In genomic region chr4:184506527-184507121, GRCh38 we compare ENCODE assay signal across 9 cellular contexts. TPM values are rescaled to one million over a fixed set of nuclear protein-coding genes. Genes with fewer than 3 reads are reported as not detected.
A peak's percentile ranks its signal among the peaks of the same experiment; 100 is the strongest.
DNase-seq lines count a peak whose midpoint lies in the region; ATAC-seq and TF ChIP-seq lines count a peak whose summit lies in the region.
"Had no signal": no experiment of that assay in that cellular context is flagged by ENCODE, and none has a peak within 500 bp of the region (broad histone marks: within the 10 kb centered on the region; RNA-seq: fewer than 3 reads in every experiment).

No MANE protein-coding gene starts in this region.

- intact Hi-C loops in MCF 10A (cut with micrococcal nuclease) (no loop called here), breast epithelium (cut with DNase I; ENCODE audit: low total_unique reads) (no loop called here), posterior cingulate gyrus (cut with DNase I) (no loop called here)

- H3K27ac Mint-ChIP-seq in MCF 10A (ENCODE audit: low read depth, unreplicated experiment) (no peak overlapping the region), brain (peak overlapping the region in 3 of 5 experiments; percentile 16 to 32 (median 24))
- H3K27ac Mint-ChIP-seq: nephron had no signal

- POLR2A ChIA-PET in MCF 10A (lab: Yijun Ruan, JAX), result no interaction called here

- CTCF ChIA-PET in MCF 10A (lab: Yijun Ruan, JAX), result no interaction called here

- H3K9me3 Mint-ChIP-seq in MCF 10A (ENCODE audit: unreplicated experiment) (no peaks in the 10 kb centered on the region), brain (peaks cover 0 to 13% (median 7%) of the 10 kb centered on the region in 5 experiments)

- H3K4me3 Mint-ChIP-seq in MCF 10A (ENCODE audit: unreplicated experiment) (no peak overlapping the region), brain (no peak overlapping the region)
- H3K4me3 Mint-ChIP-seq: nephron had no signal

- H3K27me3 Mint-ChIP-seq in MCF 10A (ENCODE audit: insufficient read depth, unreplicated experiment) (no peaks in the 10 kb centered on the region), brain (peaks cover 4% of the 10 kb centered on the region)

- H3K36me3 ChIP-seq in breast epithelium, result no peaks in the 10 kb centered on the region

- no peaks in the 10 kb centered on the region for H3K4me1 ChIP-seq in breast epithelium

- BruUV-seq in MCF 10A (replicated peaks; lab: Mats Ljungman, UMichigan), result no TSS peak

- no peak overlapping the region for H3K27ac ChIP-seq in breast epithelium

- H3K27me3 ChIP-seq in breast epithelium, result no peaks in the 10 kb centered on the region

- no peak for TF ChIP-seq POLR2A in breast epithelium (IDR thresholded peaks at IDR 0.05)

- H3K9me3 ChIP-seq in breast epithelium, result no peaks in the 10 kb centered on the region

- peak; percentile 98 for ATAC-seq in HG02642 (IDR thresholded peaks at IDR 0.05; ENCODE audit: poor library complexity, unreplicated experiment)

- H3K36me3 Mint-ChIP-seq in MCF 10A (ENCODE audit: insufficient read depth, unreplicated experiment) (peaks cover 6% of the 10 kb centered on the region), brain (peaks cover 8% of the 10 kb centered on the region)

- peaks cover 8% of the 10 kb centered on the region for H3K4me1 Mint-ChIP-seq in MCF 10A (ENCODE audit: insufficient read depth, unreplicated experiment)
- H3K4me1 Mint-ChIP-seq in brain, result peaks cover 25% of the 10 kb centered on the region

- TF ChIP-seq CTCF in MCF 10A (IDR thresholded peaks at IDR 0.05; ENCODE audit: unreplicated experiment), result no peak
- no peak for TF ChIP-seq CTCF in breast epithelium (IDR thresholded peaks at IDR 0.05)
- peak; percentile 16 to 33 for TF ChIP-seq CTCF in brain (conservative IDR thresholded peaks at IDR 0.05)

- peak; percentile 13 for DNase-seq in MCF 10A (ENCODE audit: unreplicated experiment)
- DNase-seq in breast epithelium (ENCODE audit: low spot score in 2 of 2), result no peak
- DNase-seq in NAMALWA (ENCODE audit: low spot score), result peak; percentile 73
- DNase-seq in posterior cingulate gyrus, result peak in 7 of 10 donors; percentile 13 to 88 (median 42)
- no peak for DNase-seq in LoVo (ENCODE audit: low spot score)
- DNase-seq in effector CD4-positive, alpha-beta T cell, result no peak

- no peak overlapping the region for H3K4me3 ChIP-seq in breast epithelium

RNA-seq across cellular contexts. Expression of gene IRF2, which starts 32.3 kb away (rescaled TPM):
- total RNA-seq in MCF 10A (2022) (20.8 and 29.0 TPM in 2 replicates), breast epithelium (10 to 100 TPM; 27.4 to 57.8 (median 36.4) TPM)
- polyA plus RNA-seq in brain (ENCODE audit: insufficient read depth, low read depth, low replicate concordance), result 18.5 TPM

Comparison
In these comparisons a context has a peak if more than half of its experiments do, and no peak if none do; other contexts are left out.
1. DNase-seq: peak in MCF 10A (single experiment), NAMALWA (single experiment) and posterior cingulate gyrus (7 of 10); none in breast epithelium (0 of 2), LoVo (single experiment) and effector CD4-positive, alpha-beta T cell (single experiment).
2. CTCF ChIP-seq: peak in brain (2 of 2); none in MCF 10A (single experiment) and breast epithelium (0 of 3).